Comparison of ENCODE assay signal across 10 cellular contexts in the genomic region with DNA sequence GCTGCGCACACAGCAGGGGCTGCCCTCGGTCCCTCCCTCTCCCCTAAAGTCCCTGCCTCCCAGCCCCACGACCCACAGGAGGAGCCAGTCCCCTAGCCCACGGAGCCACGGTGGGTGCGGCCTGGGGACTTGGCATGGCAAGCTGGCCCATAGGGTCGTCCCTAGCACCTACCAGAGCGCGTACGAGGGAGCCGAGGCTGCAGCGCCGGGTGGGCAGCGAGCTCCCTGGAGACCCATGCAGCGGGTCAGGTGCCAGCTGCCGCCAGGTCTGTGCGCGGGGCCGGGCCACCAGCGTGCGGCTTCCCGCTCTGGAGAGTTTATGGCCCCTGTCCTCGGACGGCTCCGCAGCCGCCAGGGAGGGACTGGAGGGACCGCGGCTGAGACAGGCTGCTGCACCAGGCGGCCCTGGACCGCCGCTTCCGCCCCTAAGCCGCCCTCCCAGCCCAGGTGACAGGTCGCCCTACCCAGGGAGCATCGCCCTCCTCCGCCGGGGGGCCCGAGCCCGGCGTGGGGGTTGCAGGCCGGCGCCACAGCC.
DNase-seq lines count a peak whose midpoint lies in the region; ATAC-seq, FAIRE-seq and TF ChIP-seq lines count a peak whose summit lies in the region.
"Had no signal": no experiment of that assay in that cellular context is flagged by ENCODE, and none has a peak within 500 bp of the region (broad histone marks: within the 10 kb centered on the region; RNA-seq: fewer than 3 reads in every experiment).

No MANE protein-coding gene starts in this region.

- in situ Hi-C loops in GM12878 (cut with MboI): loop anchor here (10.0 to 25.0 kb wide), 2 partner anchors 126 to 1464 kb away; partner anchors contain the start of gene IMP4

- intact Hi-C loops in GM12878 (cut with micrococcal nuclease; ENCODE audit: unreplicated experiment): loop anchor here (2.0 kb wide), 1 partner anchor 126 kb away; no protein-coding TSS in a partner anchor

- SMC1A ChIA-PET in GM12878 (lab: Charles Lee; ENCODE audit: uncharacterized antibody, unreplicated experiment): interaction anchor here (1.7 kb wide), 1 partner anchor 128 kb away, joined by 9 read pairs; no protein-coding TSS in a partner anchor

- no peak for TF ChIP-seq EP300 in GM12878 (IDR thresholded peaks at IDR 0.05; ENCODE audit: borderline replicate concordance in 1 of 2, control insufficient read depth in 1 of 2, low read depth in 2 of 2, low read length in 2 of 2)

- no peak for FAIRE-seq in GM12878 (lab: Jason Lieb, UNC)

- BruUV-seq in GM12878 (replicated peaks; lab: Mats Ljungman, UMichigan): no TSS peak

- TF ChIP-seq RAD21 in GM12878 (IDR thresholded peaks at IDR 0.05; ENCODE audit: insufficient read depth, low read depth, low read length): no peak

- H2AFZ ChIP-seq in GM12878 (ENCODE audit: control insufficient read depth, low read depth, low read length) (no peak overlapping the region), parathyroid adenoma (peak overlapping the region; percentile 78)

- TF ChIP-seq CTCF in GM12878 (IDR thresholded peaks at IDR 0.05 in 2 of 3, conservative IDR thresholded peaks at IDR 0.05 in 1 of 3; ENCODE audit: control insufficient read depth in 2 of 3, extremely low read depth in 1 of 3, insufficient read depth in 1 of 3, low read depth in 3 of 3, low read length in 3 of 3) (no peak), parathyroid adenoma (IDR thresholded peaks at IDR 0.05) (no peak)

- POLR2A ChIA-PET in GM12878 (lab: Charles Lee): interaction anchor here (0.6 kb wide), 1 partner anchor 127 kb away, joined by 5 read pairs; no protein-coding TSS in a partner anchor

- H3K79me2 ChIP-seq in GM12878 (ENCODE audit: control insufficient read depth, insufficient read depth, low read length) (no peaks in the 10 kb centered on the region), parathyroid adenoma (no peaks in the 10 kb centered on the region)

- ATAC-seq in GM21723 (IDR thresholded peaks at IDR 0.05; ENCODE audit: unreplicated experiment) (peak; percentile 12), GM12878 (no peak), HG03342 (IDR thresholded peaks at IDR 0.05; ENCODE audit: unreplicated experiment) (no peak)

- H4K20me1 ChIP-seq in GM12878 (ENCODE audit: control insufficient read depth, insufficient read depth): no peaks in the 10 kb centered on the region

- CTCF ChIA-PET in GM12878 (lab: Yijun Ruan, JAX): interaction anchor here (0.8 to 3.9 kb wide), 7 partner anchors 111 to 648 kb away, joined by 3 to 35 read pairs (median 3); no protein-coding TSS in a partner anchor

- WGBS in GM12878 (ENCODE audit: insufficient coverage, insufficient replicate concordance, low lambda C conversion rate, missing lambda C conversion rate): 72% methylated on average over 42 of the region's 42 CpGs

- no peak for TF ChIP-seq POLR2A in GM12878 (IDR thresholded peaks at IDR 0.05; ENCODE audit: low read depth, low read length)

- DNase-seq in DMS 273 (lab: John Stamatoyannopoulos, UW; ENCODE audit: unreplicated experiment) (peak; percentile 41), DMS 273 treated with DMSO at 0.1 percent for 48 hours (lab: John Stamatoyannopoulos, UW) (no peak), GM12878 (ENCODE audit: low read depth, low spot score) (no peak), HCEC 1CT (no peak), putamen (ENCODE audit: low spot score) (no peak)

- H3K27me3 ChIP-seq in GM12878 (replicated peaks in 1 of 2; ENCODE audit: control insufficient read depth in 2 of 2, insufficient read depth in 2 of 2, low read length in 1 of 2) (no peaks in the 10 kb centered on the region; a peak in 1 of 4 replicates), parathyroid adenoma (ENCODE audit: control insufficient read depth, insufficient read depth, low read length) (no peaks in the 10 kb centered on the region)

- H3K36me3 ChIP-seq in GM12878 (ENCODE audit: control insufficient read depth in 2 of 2, insufficient read depth in 2 of 2, low read length in 1 of 2) (no peaks in the 10 kb centered on the region), parathyroid adenoma (ENCODE audit: control insufficient read depth, insufficient read depth, low read length) (no peaks in the 10 kb centered on the region)

- H3K9me3 ChIP-seq in GM12878 (replicated peaks; ENCODE audit: control insufficient read depth, insufficient read depth, low read length) (no peaks in the 10 kb centered on the region), parathyroid adenoma (ENCODE audit: control insufficient read depth, low read length) (no peaks in the 10 kb centered on the region)

- no peaks in the 10 kb centered on the region for H3K4me1 ChIP-seq in GM12878 (ENCODE audit: control insufficient read depth, insufficient read depth, low read length)
- no peaks in the 10 kb centered on the region for H3K4me1 ChIP-seq in parathyroid adenoma

- H3K9ac ChIP-seq in GM12878 (ENCODE audit: control insufficient read depth, insufficient read depth, low read length): no peak overlapping the region
- no peak overlapping the region for H3K9ac ChIP-seq in parathyroid adenoma

- H3K4me2 ChIP-seq in GM12878 (ENCODE audit: control insufficient read depth, insufficient read depth) (peak overlapping the region; percentile 25; the same call in 1 of the 2 replicates), parathyroid adenoma (ENCODE audit: low read length) (no peak overlapping the region)

- H3K27ac ChIP-seq in GM12878 (ENCODE audit: control insufficient read depth, insufficient read depth) (no peak overlapping the region), parathyroid adenoma (no peak overlapping the region)
- H3K27ac ChIP-seq: 22Rv1, skin epidermis had no signal

- H3K4me3 ChIP-seq in GM12878 (no peak overlapping the region), parathyroid adenoma (ENCODE audit: low read depth, low read length) (no peak overlapping the region)

- RAD21 ChIA-PET in GM12878 (lab: Charles Lee; ENCODE audit: unreplicated experiment): interaction anchor here (0.7 to 2.2 kb wide), 5 partner anchors 116 to 1468 kb away, joined by 3 to 15 read pairs (median 4); no protein-coding TSS in a partner anchor

TF ChIP-seq in GM12878, 131 proteins besides CTCF, POLR2A, EP300 and RAD21:
- TF ChIP-seq ETV6 (conservative IDR thresholded peaks at IDR 0.05 in 1 of 2, IDR thresholded peaks at IDR 0.05 in 1 of 2; ENCODE audit: borderline replicate concordance in 1 of 2, low read depth in 1 of 2): no peak
- TF ChIP-seq EED (IDR thresholded peaks at IDR 0.05; ENCODE audit: low read depth): no peak
- no peak for TF ChIP-seq NFYA (IDR thresholded peaks at IDR 0.05; ENCODE audit: borderline replicate concordance, low read depth, low read length)
- TF ChIP-seq E2F8 (IDR thresholded peaks at IDR 0.05; ENCODE audit: low read depth, partially characterized antibody): no peak
- TF ChIP-seq SREBF1 (IDR thresholded peaks at IDR 0.05; ENCODE audit: low read length): no peak
- TF ChIP-seq SRF (IDR thresholded peaks at IDR 0.05; ENCODE audit: low read depth in 2 of 2, low read length in 2 of 2): no peak
- no peak for TF ChIP-seq ZSCAN29 (IDR thresholded peaks at IDR 0.05)
- TF ChIP-seq E4F1 (IDR thresholded peaks at IDR 0.05; ENCODE audit: borderline replicate concordance, partially characterized antibody): no peak
